ENCODE assay signal across 16 cellular contexts in the genomic region with DNA sequence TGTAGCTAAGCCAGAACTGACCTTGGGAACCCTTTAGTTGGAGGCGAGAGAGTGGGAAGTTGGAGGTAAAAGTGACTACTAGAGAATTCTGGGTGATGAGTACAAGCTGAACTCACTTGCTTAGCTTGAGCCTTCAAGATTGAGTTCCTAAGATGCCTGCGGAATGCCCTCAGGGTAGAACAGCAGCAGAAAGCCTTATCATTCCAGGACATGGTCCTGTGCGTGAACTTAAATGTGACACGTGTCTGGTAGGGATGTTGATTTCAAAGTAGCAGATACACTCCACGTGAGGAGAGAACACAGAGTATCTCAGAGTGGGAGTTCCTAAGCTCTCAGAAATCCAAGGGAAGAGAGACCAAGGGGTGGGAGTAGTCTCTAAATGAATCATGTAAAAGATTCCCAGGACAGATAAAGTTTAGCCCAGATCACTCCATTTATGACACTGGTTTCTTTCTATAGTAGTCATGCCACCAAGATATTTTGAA.
DNase-seq lines count a peak whose midpoint lies in the region; ATAC-seq, FAIRE-seq and TF ChIP-seq lines count a peak whose summit lies in the region.
"Had no signal": no experiment of that assay in that cellular context is flagged by ENCODE, and none has a peak within 500 bp of the region (broad histone marks: within the 10 kb centered on the region; RNA-seq: fewer than 3 reads in every experiment).

No MANE protein-coding gene starts in this region.

- no peak overlapping the region for H3K4me3 ChIP-seq in K562
- H3K4me3 ChIP-seq: dorsolateral prefrontal cortex, ovary, suprapubic skin had no signal

- H3K9me1 ChIP-seq in K562 (ENCODE audit: control insufficient read depth, insufficient read depth, low read length): no peaks in the 10 kb centered on the region

- H3K4me1 ChIP-seq in K562 (replicated peaks in 1 of 2; ENCODE audit: control insufficient read depth in 2 of 2, insufficient read depth in 2 of 2, low read length in 2 of 2): peaks cover 4 to 29% of the 10 kb centered on the region in 2 experiments; a peak in 4 of 5 replicates
- H3K4me1 ChIP-seq: suprapubic skin had no signal

- POLR2A ChIA-PET in K562 (lab: Yijun Ruan, JAX): interaction anchor here (0.6 to 1.7 kb wide), 6 partner anchors 9 to 209 kb away, joined by 3 to 9 read pairs (median 3); no protein-coding TSS in a partner anchor

- peak; percentile 1 for ATAC-seq in HG03159 (IDR thresholded peaks at IDR 0.05; ENCODE audit: unreplicated experiment)
- ATAC-seq in K562: peak; percentile 80
- ATAC-seq in GM21360 (IDR thresholded peaks at IDR 0.05; ENCODE audit: unreplicated experiment): no peak
- ATAC-seq in HG03354 (IDR thresholded peaks at IDR 0.05; ENCODE audit: poor library complexity, severe bottlenecking, unreplicated experiment): no peak
- ATAC-seq: SK-N-SH treated with all-trans-retinoic acid at 6 μM for 48 hours had no signal

- peak overlapping the region; percentile 26; the same call in 1 of the 3 replicates for H3K27ac ChIP-seq in K562 (ENCODE audit: extremely low read depth, low read depth, low read length)
- H3K27ac ChIP-seq: ovary, suprapubic skin had no signal

- H3K9me3 ChIP-seq in K562 (replicated peaks; ENCODE audit: control insufficient read depth, insufficient read depth, low read depth, low read length): peaks cover 7% of the 10 kb centered on the region; the same call in 1 of the 2 replicates
- H3K9me3 ChIP-seq: ovary, suprapubic skin had no signal

- TF ChIP-seq CTCF in K562 (IDR thresholded peaks at IDR 0.05 in 2 of 3, conservative IDR thresholded peaks at IDR 0.05 in 1 of 3; ENCODE audit: insufficient read depth in 2 of 3, low read depth in 1 of 3, low read length in 3 of 3) (no peak), neural crest cell (conservative IDR thresholded peaks at IDR 0.05) (no peak)

- peak overlapping the region; percentile 61 for H2AFZ ChIP-seq in K562 (ENCODE audit: low read depth, low read length)

- H3K9me3 Mint-ChIP-seq in neural crest cell: peaks cover 2% of the 10 kb centered on the region

- peak; percentile 83 for FAIRE-seq in K562 (lab: Jason Lieb, UNC)

- peak; percentile 14; the same call in 1 of the 2 replicates for TF ChIP-seq EP300 in K562 (IDR thresholded peaks at IDR 0.05; ENCODE audit: low read length)

- no peaks in the 10 kb centered on the region for H3K4me1 Mint-ChIP-seq in neural crest cell

- peak overlapping the region; percentile 18 to 24; a peak in 2 of 4 replicates for H3K9ac ChIP-seq in K562 (ENCODE audit: insufficient read depth in 1 of 2, low read depth in 2 of 2, low read length in 2 of 2)

- no peak for TF ChIP-seq POLR2A in K562 (conservative IDR thresholded peaks at IDR 0.05)

- H3K27ac Mint-ChIP-seq in neural crest cell (ENCODE audit: unreplicated experiment): peak overlapping the region; percentile 1
- H3K27ac Mint-ChIP-seq: brain had no signal

- H3K36me3 ChIP-seq in K562 (ENCODE audit: control insufficient read depth, insufficient read depth, low read length): peaks cover 22% of the 10 kb centered on the region; the same call in 2 of the 3 replicates
- H3K36me3 ChIP-seq: ovary, suprapubic skin had no signal

- no TSS peak for BruUV-seq in K562 (replicated peaks; lab: Mats Ljungman, UMichigan)

- WGBS in K562 (ENCODE audit: insufficient coverage, low coverage, missing lambda C conversion rate): 4% methylated on average over 5 of the region's 5 CpGs

- peaks cover 8% of the 10 kb centered on the region; the same call in 1 of the 3 replicates for H3K79me2 ChIP-seq in K562 (ENCODE audit: control insufficient read depth, insufficient read depth, low read length)

- in situ Hi-C loops in K562 (cut with MboI): no loop called here

- no peaks in the 10 kb centered on the region for H3K27me3 ChIP-seq in K562 (ENCODE audit: control insufficient read depth in 2 of 2, insufficient read depth in 2 of 2, low read length in 2 of 2)
- H3K27me3 ChIP-seq: dorsolateral prefrontal cortex, ovary, suprapubic skin had no signal

- TF ChIP-seq RAD21 in K562 (CRISPR knock-in tag; conservative IDR thresholded peaks at IDR 0.05 in 1 of 2, IDR thresholded peaks at IDR 0.05 in 1 of 2): no peak

- DNase-seq in Daoy (ENCODE audit: low read depth): peak; percentile 15
- DNase-seq in K562 (ENCODE audit: extremely low read depth in 1 of 4, low spot score in 3 of 4): peak; percentile 36 to 78 (median 52)
- no peak for DNase-seq in neural crest cell (ENCODE audit: low read depth, low spot score)
- DNase-seq in NCI-H1105 treated with DMSO at 0.1 percent for 48 hours (lab: John Stamatoyannopoulos, UW): no peak
- no peak for DNase-seq in T-helper 1 cell
- DNase-seq: activated CD8-positive, alpha-beta memory T cell treated with anti-CD3 and anti-CD28 coated beads for 24 hours; activated gamma-delta T cell treated with Interleukin-2 at 50 U/mL for 16 hours; C1 segment of cervical spinal cord; dorsolateral prefrontal cortex; ovary had no signal

- CTCF ChIA-PET in K562 (lab: Yijun Ruan, JAX; ENCODE audit: low intra/inter-chr PET ratio): interaction anchor here (0.6 kb wide), 1 partner anchor 35 kb away, joined by 3 read pairs; no protein-coding TSS in a partner anchor

- no peaks in the 10 kb centered on the region for H4K20me1 ChIP-seq in K562 (replicated peaks; ENCODE audit: control insufficient read depth, insufficient read depth, low read length)

- peak overlapping the region; percentile 9; the same call in 1 of the 2 replicates for H3K4me2 ChIP-seq in K562 (ENCODE audit: insufficient read depth, low read length)

- no peaks in the 10 kb centered on the region for H3K27me3 Mint-ChIP-seq in neural crest cell (ENCODE audit: low read depth)

- no peak overlapping the region for H3K4me3 Mint-ChIP-seq in neural crest cell
- H3K4me3 Mint-ChIP-seq: brain had no signal

- H3K36me3 Mint-ChIP-seq in neural crest cell (ENCODE audit: low read depth): no peaks in the 10 kb centered on the region
- H3K36me3 Mint-ChIP-seq: brain had no signal

- intact Hi-C loops in K562 (cut with micrococcal nuclease): no loop called here

TF ChIP-seq in K562, 482 proteins besides CTCF, POLR2A, EP300 and RAD21 (continues in another document):
- TF ChIP-seq, protein P1, sequence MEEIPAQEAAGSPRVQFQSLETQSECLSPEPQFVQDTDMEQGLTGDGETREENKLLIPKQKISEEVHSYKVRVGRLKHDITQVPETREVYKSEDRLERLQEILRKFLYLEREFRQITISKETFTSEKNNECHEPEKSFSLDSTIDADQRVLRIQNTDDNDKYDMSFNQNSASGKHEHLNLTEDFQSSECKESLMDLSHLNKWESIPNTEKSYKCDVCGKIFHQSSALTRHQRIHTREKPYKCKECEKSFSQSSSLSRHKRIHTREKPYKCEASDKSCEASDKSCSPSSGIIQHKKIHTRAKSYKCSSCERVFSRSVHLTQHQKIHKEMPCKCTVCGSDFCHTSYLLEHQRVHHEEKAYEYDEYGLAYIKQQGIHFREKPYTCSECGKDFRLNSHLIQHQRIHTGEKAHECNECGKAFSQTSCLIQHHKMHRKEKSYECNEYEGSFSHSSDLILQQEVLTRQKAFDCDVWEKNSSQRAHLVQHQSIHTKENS (CRISPR knock-in tag; IDR thresholded peaks at IDR 0.05): no peak
- TF ChIP-seq ATF3 (IDR thresholded peaks at IDR 0.05) (peak; percentile 39; the same call in 1 of the 2 replicates), ATF3 (CRISPR knock-in tag; conservative IDR thresholded peaks at IDR 0.05) (no peak), TCF3 (CRISPR knock-in tag; IDR thresholded peaks at IDR 0.05) (peak; percentile 32; the same call in 1 of the 2 replicates), SOX6 (IDR thresholded peaks at IDR 0.05) (peak; percentile 46; the same call in 1 of the 2 replicates), MCM7 (IDR thresholded peaks at IDR 0.05) (no peak), BHLHE40 (IDR thresholded peaks at IDR 0.05; ENCODE audit: low read length) (peak; percentile 93), EGR1 (conservative IDR thresholded peaks at IDR 0.05) (peak; percentile 44; the same call in 1 of the 2 replicates), RBM22 (IDR thresholded peaks at IDR 0.05; ENCODE audit: low read depth, low read length, poor library complexity, severe bottlenecking) (no peak), LEF1 (IDR thresholded peaks at IDR 0.05) (0 out of 2 replicates have a peak, but pooled peaks have one; percentile 25), MTA3 (IDR thresholded peaks at IDR 0.05; ENCODE audit: borderline replicate concordance) (peak; percentile 44; the same call in 1 of the 2 replicates), TBL1XR1 (IDR thresholded peaks at IDR 0.05; ENCODE audit: low read length in 2 of 2) (0 out of 4 replicates have a peak, but pooled peaks of 1 of the 2 experiments have one; percentile 19), CC2D1A (IDR thresholded peaks at IDR 0.05) (0 out of 2 replicates have a peak, but pooled peaks have one; percentile 10), FOXJ2 (tag; IDR thresholded peaks at IDR 0.05) (no peak)
- TF ChIP-seq, protein P2, sequence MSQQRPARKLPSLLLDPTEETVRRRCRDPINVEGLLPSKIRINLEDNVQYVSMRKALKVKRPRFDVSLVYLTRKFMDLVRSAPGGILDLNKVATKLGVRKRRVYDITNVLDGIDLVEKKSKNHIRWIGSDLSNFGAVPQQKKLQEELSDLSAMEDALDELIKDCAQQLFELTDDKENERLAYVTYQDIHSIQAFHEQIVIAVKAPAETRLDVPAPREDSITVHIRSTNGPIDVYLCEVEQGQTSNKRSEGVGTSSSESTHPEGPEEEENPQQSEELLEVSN (IDR thresholded peaks at IDR 0.05; ENCODE audit: borderline replicate concordance in 1 of 2, extremely low read depth in 1 of 2, insufficient read depth in 1 of 2, insufficient read length in 1 of 2, low read depth in 1 of 2, low read length in 1 of 2, poor library complexity in 1 of 2, severe bottlenecking in 1 of 2): peak; percentile 49 to 50
- TF ChIP-seq, protein P3, sequence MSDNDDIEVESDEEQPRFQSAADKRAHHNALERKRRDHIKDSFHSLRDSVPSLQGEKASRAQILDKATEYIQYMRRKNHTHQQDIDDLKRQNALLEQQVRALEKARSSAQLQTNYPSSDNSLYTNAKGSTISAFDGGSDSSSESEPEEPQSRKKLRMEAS (CRISPR knock-in tag; IDR thresholded peaks at IDR 0.05): peak; percentile 15; the same call in 1 of the 2 replicates

Comparison
In these comparisons a context has a peak if more than half of its experiments do, and no peak if none do; other contexts are left out.
1. DNase-seq: peak in Daoy (single experiment) and K562 (4 of 4); none in neural crest cell (single experiment), NCI-H1105 treated with DMSO at 0.1 percent for 48 hours (single experiment) and T-helper 1 cell (0 of 5).
2. ATAC-seq: peak in HG03159 (single experiment) and K562 (single experiment); none in GM21360 (single experiment) and HG03354 (single experiment).